ENCODE assay signal across 1 cellular context in genomic region chr7:116902811-116903210, GRCh38.
TF ChIP-seq lines count a peak whose summit lies in the region.

No MANE protein-coding gene starts in this region.

TF ChIP-seq in K562, 482 proteins besides CTCF, POLR2A, EP300 and RAD21 (continued from another document):
- TF ChIP-seq ZBTB7A (IDR thresholded peaks at IDR 0.05; ENCODE audit: borderline replicate concordance, control insufficient read depth, low read depth, low read length) (no peak), PHF20 (IDR thresholded peaks at IDR 0.05; ENCODE audit: partially characterized antibody) (no peak), GTF2F1 (IDR thresholded peaks at IDR 0.05; ENCODE audit: low read depth, low read length) (no peak), HSF4 (CRISPR knock-in tag; IDR thresholded peaks at IDR 0.05; ENCODE audit: borderline replicate concordance) (no peak), ZFP36 (IDR thresholded peaks at IDR 0.05; ENCODE audit: low read depth, low read length, partially characterized antibody) (no peak), EHMT2 (IDR thresholded peaks at IDR 0.05) (no peak)
